ENCODE assay signal across 21 cellular contexts in the genomic region with DNA sequence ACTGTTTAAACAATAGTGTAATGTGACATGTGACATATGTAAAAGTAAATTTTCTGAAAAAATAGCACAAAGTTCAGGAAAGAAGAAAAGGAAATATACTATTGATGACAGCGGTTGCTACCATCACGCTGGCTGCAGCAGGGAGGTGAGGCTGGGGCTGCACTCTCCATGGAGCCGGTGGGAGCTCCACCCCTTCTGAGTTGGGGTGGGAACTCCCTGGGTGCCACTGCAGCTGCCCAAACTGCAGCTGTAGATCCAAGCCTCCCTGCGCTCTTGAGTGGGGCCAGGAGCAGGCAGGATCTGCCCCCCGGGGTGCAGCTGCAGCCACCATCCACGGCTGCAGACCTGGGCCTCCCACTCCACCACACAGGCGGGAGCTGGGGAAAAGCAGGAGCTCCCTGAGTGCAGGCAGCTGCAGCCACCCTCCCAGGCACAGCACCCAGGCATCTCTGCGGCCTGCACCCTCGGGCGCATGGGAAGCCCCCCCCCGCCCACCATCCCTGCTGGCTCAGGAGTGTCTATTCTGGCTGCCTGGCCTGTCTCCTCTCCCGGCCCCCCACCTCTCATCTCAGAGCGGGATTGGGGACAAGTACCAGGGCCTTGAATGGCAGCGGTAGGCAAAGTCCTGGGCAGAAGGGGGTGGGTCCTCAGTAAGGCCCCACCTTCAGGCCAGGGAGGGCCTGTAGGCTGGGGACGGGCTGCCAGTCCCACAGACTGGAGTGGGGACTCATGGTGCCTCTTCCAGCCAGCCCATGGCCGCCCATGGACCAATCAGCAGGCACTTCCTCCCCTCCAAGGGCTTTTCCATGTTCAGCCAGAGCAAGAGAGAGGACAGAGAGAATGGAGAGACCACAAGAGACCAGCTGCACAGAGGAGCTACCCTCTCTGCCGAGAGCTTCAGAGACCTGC. TPM values are rescaled to one million over a fixed set of nuclear protein-coding genes. Genes with fewer than 3 reads are reported as not detected.
DNase-seq lines count a peak whose midpoint lies in the region; ATAC-seq and TF ChIP-seq lines count a peak whose summit lies in the region.
"Had no signal": no experiment of that assay in that cellular context is flagged by ENCODE, and none has a peak within 500 bp of the region (broad histone marks: within the 10 kb centered on the region; RNA-seq: fewer than 3 reads in every experiment).

No MANE protein-coding gene starts in this region.

- H3K4me1 ChIP-seq in SJCRH30 (peaks cover 27% of the 10 kb centered on the region), mesenchymal stem cell (ENCODE audit: control insufficient read depth, insufficient read depth, low read depth, low read length) (peaks cover 21% of the 10 kb centered on the region), suprapubic skin (peaks cover 17% of the 10 kb centered on the region)

- DNase-seq in natural killer cell treated with Interleukin-12 subunit alpha and Interleukin-12 subunit beta and Interleukin-15 and Interleukin-18, amount 100 ng/mL, for 72 hours (ENCODE audit: low spot score) = no peak
- DNase-seq in natural killer cell (no peak), SJCRH30 (peak; percentile 74 to 80), mesenchymal stem cell (no peak), DMS53 (lab: John Stamatoyannopoulos, UW) (no peak), suprapubic skin (ENCODE audit: low spot score in 2 of 2) (no peak), mesenteric fat pad (ENCODE audit: low spot score) (no peak), ACHN (no peak)
- DNase-seq: AML-193, COR-L47, DMS153, EL, H7, Karpas-422, MG63, NCI-H1092, NCI-H1694 treated with DMSO at 0.1 percent for 48 hours, NCI-H226, NCI-H526 treated with DMSO at 0.1 percent for 48 hours, RPMI8226 had no signal

- peaks cover 22% of the 10 kb centered on the region for H3K79me1 ChIP-seq in mesenchymal stem cell (replicated peaks; ENCODE audit: low read length, poor library complexity, severe bottlenecking)

- ATAC-seq in natural killer cell treated with Interleukin-12 subunit alpha and Interleukin-12 subunit beta and Interleukin-15 and Interleukin-18, amount 100 ng/mL, for 72 hours = peak; percentile 37 to 45
- no peak for ATAC-seq in natural killer cell

- in situ Hi-C loops in ACHN (cut with HindIII; ENCODE audit: low pct_ligation_motif_present, low pct_unique_long_range_greater_than_20kb, low sequenced_read_pairs) = no loop called here

- H3K18ac ChIP-seq in mesenchymal stem cell (ENCODE audit: low read depth in 1 of 2, low read length in 2 of 2) = peak overlapping the region; percentile 42 to 63

- TF ChIP-seq POLR2A in suprapubic skin (IDR thresholded peaks at IDR 0.05) = no peak

- no peak overlapping the region for H4K91ac ChIP-seq in mesenchymal stem cell (ENCODE audit: low read length)

- WGBS in mesenchymal stem cell = 90% methylated on average over 17 of the region's 17 CpGs
- 76% methylated on average over 7 of the region's 17 CpGs for WGBS in suprapubic skin

- H3K27ac Mint-ChIP-seq in natural killer cell treated with Interleukin-12 subunit alpha and Interleukin-12 subunit beta and Interleukin-15 and Interleukin-18, amount 100 ng/mL, for 72 hours = no peak overlapping the region
- H3K27ac Mint-ChIP-seq in natural killer cell = no peak overlapping the region

- no peaks in the 10 kb centered on the region for H3K27me3 Mint-ChIP-seq in natural killer cell treated with Interleukin-12 subunit alpha and Interleukin-12 subunit beta and Interleukin-15 and Interleukin-18, amount 100 ng/mL, for 72 hours
- H3K27me3 Mint-ChIP-seq in natural killer cell (ENCODE audit: low read depth in 2 of 2) = no peaks in the 10 kb centered on the region

- H2AK5ac ChIP-seq in mesenchymal stem cell (ENCODE audit: low read length, severe bottlenecking) = no peak overlapping the region

- no peak overlapping the region for H2BK120ac ChIP-seq in mesenchymal stem cell (ENCODE audit: low read depth, low read length)

- H2BK12ac ChIP-seq in mesenchymal stem cell (ENCODE audit: low read length in 2 of 2) = peak overlapping the region in 1 of 2 experiments; percentile 31

- H3K14ac ChIP-seq in mesenchymal stem cell (ENCODE audit: low read length in 2 of 2) = no peak overlapping the region

- no peaks in the 10 kb centered on the region for H3K4me1 Mint-ChIP-seq in natural killer cell treated with Interleukin-12 subunit alpha and Interleukin-12 subunit beta and Interleukin-15 and Interleukin-18, amount 100 ng/mL, for 72 hours (ENCODE audit: low read depth in 2 of 2)
- no peaks in the 10 kb centered on the region for H3K4me1 Mint-ChIP-seq in natural killer cell

- H3K9me3 ChIP-seq in SJCRH30 (replicated peaks) = 0 out of 2 replicates have a peak, but pooled peaks cover 8% of the 10 kb centered on the region
- H3K9me3 ChIP-seq in mesenchymal stem cell (ENCODE audit: control insufficient read depth, low read length) = peaks cover 13% of the 10 kb centered on the region
- no peaks in the 10 kb centered on the region for H3K9me3 ChIP-seq in suprapubic skin
- H3K9me3 ChIP-seq: MG63 had no signal

- intact Hi-C loops in natural killer cell (cut with micrococcal nuclease) = no loop called here

- peak overlapping the region in 1 of 2 experiments; percentile 14 for H3K23ac ChIP-seq in mesenchymal stem cell (ENCODE audit: low read length in 2 of 2)

- no peak overlapping the region for H3K9ac ChIP-seq in mesenchymal stem cell (ENCODE audit: low read length)

- H2BK15ac ChIP-seq in mesenchymal stem cell (ENCODE audit: low read depth, poor library complexity, severe bottlenecking) = no peak overlapping the region

- H3K27ac ChIP-seq in SJCRH30 = peak overlapping the region; percentile 31
- no peak overlapping the region for H3K27ac ChIP-seq in mesenchymal stem cell (ENCODE audit: low read length, poor library complexity, severe bottlenecking)
- no peak overlapping the region for H3K27ac ChIP-seq in suprapubic skin

- no peaks in the 10 kb centered on the region for H3K9me3 Mint-ChIP-seq in natural killer cell treated with Interleukin-12 subunit alpha and Interleukin-12 subunit beta and Interleukin-15 and Interleukin-18, amount 100 ng/mL, for 72 hours
- H3K9me3 Mint-ChIP-seq in natural killer cell = no peaks in the 10 kb centered on the region

- TF ChIP-seq CTCF in natural killer cell (IDR thresholded peaks at IDR 0.05) (no peak), suprapubic skin (IDR thresholded peaks at IDR 0.05) (no peak)

- H3K4me2 ChIP-seq in mesenchymal stem cell (ENCODE audit: low read length, poor library complexity, severe bottlenecking) = no peak overlapping the region

- peak overlapping the region; percentile 12 for H4K8ac ChIP-seq in mesenchymal stem cell (ENCODE audit: low read length)

- H2BK5ac ChIP-seq in mesenchymal stem cell (ENCODE audit: low read depth, low read length, poor library complexity, severe bottlenecking) = no peak overlapping the region

- H3K36me3 Mint-ChIP-seq in natural killer cell treated with Interleukin-12 subunit alpha and Interleukin-12 subunit beta and Interleukin-15 and Interleukin-18, amount 100 ng/mL, for 72 hours = no peaks in the 10 kb centered on the region
- H3K36me3 Mint-ChIP-seq in natural killer cell = no peaks in the 10 kb centered on the region

- no peak overlapping the region for H3K4me3 Mint-ChIP-seq in natural killer cell treated with Interleukin-12 subunit alpha and Interleukin-12 subunit beta and Interleukin-15 and Interleukin-18, amount 100 ng/mL, for 72 hours
- H3K4me3 Mint-ChIP-seq in natural killer cell = no peak overlapping the region
- H3K4me3 Mint-ChIP-seq: CD14-positive monocyte had no signal

- peak overlapping the region; percentile 21 for H3K4me3 ChIP-seq in SJCRH30
- no peak overlapping the region for H3K4me3 ChIP-seq in mesenchymal stem cell (ENCODE audit: insufficient read depth in 1 of 2, low read depth in 1 of 2, low read length in 2 of 2)
- H3K4me3 ChIP-seq in suprapubic skin = no peak overlapping the region
- H3K4me3 ChIP-seq: MG63 had no signal

- peak overlapping the region; percentile 24 to 59 for H3K4ac ChIP-seq in mesenchymal stem cell (ENCODE audit: low read depth in 1 of 2, low read length in 2 of 2)

- H2AFZ ChIP-seq in mesenchymal stem cell (ENCODE audit: low read depth, low read length) = no peak overlapping the region

- no peak for TF ChIP-seq EP300 in suprapubic skin (IDR thresholded peaks at IDR 0.05)

- H3K27me3 ChIP-seq in SJCRH30 (no peaks in the 10 kb centered on the region), mesenchymal stem cell (ENCODE audit: control insufficient read depth in 1 of 2, insufficient read depth in 1 of 2, low read length in 2 of 2) (peaks cover 0 to 20% of the 10 kb centered on the region in 2 experiments), suprapubic skin (peaks cover 4% of the 10 kb centered on the region)
- H3K27me3 ChIP-seq: MG63 had no signal

- peaks cover 13% of the 10 kb centered on the region for H3K36me3 ChIP-seq in SJCRH30
- peaks cover 0 to 26% of the 10 kb centered on the region in 2 experiments for H3K36me3 ChIP-seq in mesenchymal stem cell (ENCODE audit: control insufficient read depth in 1 of 2, insufficient read depth in 2 of 2, low read depth in 1 of 2, low read length in 2 of 2)
- no peaks in the 10 kb centered on the region for H3K36me3 ChIP-seq in suprapubic skin

RNA-seq across cellular contexts. Expression of a gene that starts 50.1 kb away (rescaled TPM):
- total RNA-seq in natural killer cell treated with Interleukin-12 subunit alpha and Interleukin-12 subunit beta and Interleukin-15 and Interleukin-18, amount 100 ng/mL, for 72 hours = under 1 TPM in 1 of 2 donors, not detected in 1; 0.50 TPM
- total RNA-seq in natural killer cell (1 to 10 TPM; 1.6 to 3.5 (median 2.9) TPM), suprapubic skin (10 to 100 TPM; 14.3 to 53.0 (median 31.9) TPM), mesenteric fat pad (152 TPM)
- total RNA-seq in SJCRH30 (2014; rRNA removed; shearing (Covaris generic)) = 57.6 and 65.1 TPM in 2 replicates
- polyA plus RNA-seq in mesenchymal stem cell (2013, experiment 1 of 2) = 142 TPM
- polyA plus RNA-seq in mesenchymal stem cell (2013, experiment 2 of 2) = 136 TPM

Comparison
In these comparisons a context has a peak if more than half of its experiments do, and no peak if none do; other contexts are left out.
1. ATAC-seq: peak in natural killer cell treated with Interleukin-12 subunit alpha and Interleukin-12 subunit beta and Interleukin-15 and Interleukin-18, amount 100 ng/mL, for 72 hours (2 of 2); none in natural killer cell (0 of 3).
2. DNase-seq: peak in SJCRH30 (2 of 2); none in natural killer cell treated with Interleukin-12 subunit alpha and Interleukin-12 subunit beta and Interleukin-15 and Interleukin-18, amount 100 ng/mL, for 72 hours (single experiment), natural killer cell (single experiment), mesenchymal stem cell (single experiment), DMS53 (single experiment), suprapubic skin (0 of 2), mesenteric fat pad (single experiment) and ACHN (single experiment).